11 cellular contexts compared by ENCODE assay signal in genomic region chr15:100264994-100265640, GRCh38.
"Had no signal": no experiment of that assay in that cellular context is flagged by ENCODE, and none has a peak within 500 bp of the region (broad histone marks: within the 10 kb centered on the region; RNA-seq: fewer than 3 reads in every experiment).

No MANE protein-coding gene starts in this region.

- H3K4me1 ChIP-seq: ascending aorta, sigmoid colon, spleen, thyroid gland had no signal

- H3K4me1 Mint-ChIP-seq: activated naive CD8-positive, alpha-beta T cell treated with anti-CD3 and anti-CD28 coated beads, Interleukin-2, amount 50 U/mL, for 24 hours; activated T-helper 17 cell treated with anti-CD3 and anti-CD28 coated beads, Interleukin-2, amount 50 U/mL, for 72 hours had no signal

- H3K27me3 Mint-ChIP-seq: activated naive CD8-positive, alpha-beta T cell treated with anti-CD3 and anti-CD28 coated beads, Interleukin-2, amount 50 U/mL, for 24 hours; activated T-helper 17 cell treated with anti-CD3 and anti-CD28 coated beads, Interleukin-2, amount 50 U/mL, for 72 hours; naive thymus-derived CD8-positive, alpha-beta T cell had no signal

- H3K4me3 Mint-ChIP-seq: activated naive CD8-positive, alpha-beta T cell treated with anti-CD3 and anti-CD28 coated beads, Interleukin-2, amount 50 U/mL, for 24 hours; activated T-helper 17 cell treated with anti-CD3 and anti-CD28 coated beads, Interleukin-2, amount 50 U/mL, for 72 hours; naive thymus-derived CD8-positive, alpha-beta T cell had no signal

- H2AFZ ChIP-seq: hepatocyte had no signal

- ATAC-seq: activated naive CD8-positive, alpha-beta T cell treated with anti-CD3 and anti-CD28 coated beads, Interleukin-2, amount 50 U/mL, for 24 hours; activated T-helper 17 cell treated with anti-CD3 and anti-CD28 coated beads, Interleukin-2, amount 50 U/mL, for 72 hours; left lobe of liver; mucosa of descending colon; naive thymus-derived CD8-positive, alpha-beta T cell had no signal

- H3K27me3 ChIP-seq: ascending aorta, sigmoid colon, thyroid gland had no signal

- H3K79me2 ChIP-seq: hepatocyte had no signal

- H3K27ac Mint-ChIP-seq: activated naive CD8-positive, alpha-beta T cell treated with anti-CD3 and anti-CD28 coated beads, Interleukin-2, amount 50 U/mL, for 24 hours; activated T-helper 17 cell treated with anti-CD3 and anti-CD28 coated beads, Interleukin-2, amount 50 U/mL, for 72 hours had no signal

- DNase-seq: activated naive CD4-positive, alpha-beta T cell treated with Interleukin-2 at 50 U/mL for 16 hours; activated naive CD8-positive, alpha-beta T cell treated with anti-CD3 and anti-CD28 coated beads, Interleukin-2, amount 50 U/mL, for 24 hours; mucosa of descending colon; naive thymus-derived CD8-positive, alpha-beta T cell; sigmoid colon; spleen; thyroid gland had no signal

- H3K4me3 ChIP-seq: ascending aorta, hepatocyte, mucosa of descending colon, sigmoid colon, spleen, thyroid gland had no signal

- H3K4me2 ChIP-seq: hepatocyte had no signal

- H3K36me3 ChIP-seq: ascending aorta, sigmoid colon, thyroid gland had no signal

- H3K27ac ChIP-seq: ascending aorta, hepatocyte, sigmoid colon, spleen, thyroid gland had no signal

- H3K9me3 ChIP-seq: ascending aorta, mucosa of descending colon, sigmoid colon, spleen, thyroid gland had no signal
